13 cellular contexts compared by ENCODE assay signal in the genomic region with DNA sequence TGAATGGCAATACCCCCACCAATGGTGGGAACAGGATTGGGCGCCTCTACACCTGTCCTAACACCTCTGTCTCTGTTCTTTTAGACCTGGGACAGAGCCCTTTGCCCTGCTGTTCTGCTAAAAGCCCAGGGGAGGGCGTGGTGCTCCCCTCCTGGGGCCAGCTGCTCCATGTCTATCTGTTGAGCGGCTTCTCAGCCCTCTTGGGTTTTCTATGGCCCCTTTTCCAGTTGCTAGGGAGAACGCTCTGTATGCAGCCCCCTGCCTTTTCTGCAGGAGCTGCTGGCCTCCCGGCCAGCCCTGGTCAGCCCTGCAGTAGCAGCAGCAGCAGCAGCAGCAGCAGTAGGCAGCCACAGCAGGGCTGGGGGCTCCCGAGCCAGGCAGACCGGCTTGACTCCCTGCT. TPM values are rescaled to one million over a fixed set of nuclear protein-coding genes. Genes with fewer than 3 reads are reported as not detected.
DNase-seq lines count a peak whose midpoint lies in the region; ATAC-seq, FAIRE-seq and TF ChIP-seq lines count a peak whose summit lies in the region.
"Had no signal": no experiment of that assay in that cellular context is flagged by ENCODE, and none has a peak within 500 bp of the region (broad histone marks: within the 10 kb centered on the region; RNA-seq: fewer than 3 reads in every experiment).

No MANE protein-coding gene starts in this region.

- H3K4me3 Mint-ChIP-seq in nephron, result peak overlapping the region; percentile 21 to 72 (median 50)
- H3K4me3 Mint-ChIP-seq: activated T-cell treated with anti-CD3 and anti-CD28 coated beads, Interleukin-2, amount 50 U/mL, for 4 hours had no signal

- no peak for ATAC-seq in HG03469 (IDR thresholded peaks at IDR 0.05; ENCODE audit: unreplicated experiment)
- ATAC-seq: activated T-cell treated with anti-CD3 and anti-CD28 coated beads, Interleukin-2, amount 50 U/mL, for 4 hours; psoas muscle; upper lobe of right lung had no signal

- peaks cover 86% of the 10 kb centered on the region for H3K4me1 Mint-ChIP-seq in nephron

- in situ Hi-C loops in astrocyte of the spinal cord (cut with HindIII; ENCODE audit: low sequenced_read_pairs), result no loop called here

- H3K27me3 Mint-ChIP-seq in nephron (ENCODE audit: low read depth), result peaks cover 75% of the 10 kb centered on the region

- FAIRE-seq in D721Med (lab: Jason Lieb, UNC), result no peak

- H3K4me3 ChIP-seq in Jurkat, Clone E6-1 (ENCODE audit: low read length), result no peak overlapping the region
- no peak overlapping the region for H3K4me3 ChIP-seq in astrocyte of the spinal cord (ENCODE audit: low read depth, low read length)
- H3K4me3 ChIP-seq: left ventricle myocardium inferior, Peyer's patch, psoas muscle, upper lobe of right lung had no signal

- H3K27ac Mint-ChIP-seq in nephron, result peak overlapping the region in 2 of 3 experiments; percentile 67 to 79

- DNase-seq in Jurkat, Clone E6-1 (ENCODE audit: low read depth, low spot score), result peak; percentile 2
- no peak for DNase-seq in astrocyte of the spinal cord (ENCODE audit: low read depth, low spot score)
- no peak for DNase-seq in D721Med (ENCODE audit: insufficient read length, low spot score)
- no peak for DNase-seq in cerebellum (ENCODE audit: low spot score)
- DNase-seq: activated T-cell treated with anti-CD3 and anti-CD28 coated beads, Interleukin-2, amount 50 U/mL, for 4 hours; left ventricle myocardium inferior; MM.1S; psoas muscle; upper lobe of right lung had no signal

- no peaks in the 10 kb centered on the region for H3K9me3 Mint-ChIP-seq in nephron
- H3K9me3 Mint-ChIP-seq: activated T-cell treated with anti-CD3 and anti-CD28 coated beads, Interleukin-2, amount 50 U/mL, for 4 hours had no signal

- 0 out of 3 replicates have a peak, but pooled peaks have one; percentile 7 for TF ChIP-seq CTCF in GM12872 (IDR thresholded peaks at IDR 0.05; ENCODE audit: insufficient read depth, low read depth, low read length)
- TF ChIP-seq CTCF in astrocyte of the spinal cord (IDR thresholded peaks at IDR 0.05; ENCODE audit: low read depth, low read length), result peak; percentile 24
- peak in 2 of 3 experiments; percentile 17 to 22 for TF ChIP-seq CTCF in nephron (IDR thresholded peaks at IDR 0.05; ENCODE audit: unreplicated experiment in 3 of 3)
- TF ChIP-seq CTCF in D721Med (IDR thresholded peaks at IDR 0.05; ENCODE audit: insufficient read depth, missing control alignments), result no peak

- no peaks in the 10 kb centered on the region for H3K36me3 Mint-ChIP-seq in nephron (ENCODE audit: low read depth)

RNA-seq across cellular contexts. Expression of a gene that starts 1.2 kb away (rescaled TPM):
- polyA plus RNA-seq in Jurkat, Clone E6-1 (2012; ENCODE audit: insufficient read depth, insufficient read length), result not detected
- total RNA-seq in cerebellum, result under 0.01 TPM
- total RNA-seq: activated T-cell treated with anti-CD3 and anti-CD28 coated beads, Interleukin-2, amount 50 U/mL, for 4 hours; left ventricle myocardium inferior; Peyer's patch; psoas muscle; upper lobe of right lung had no signal
